ENCODE assay signal across 9 cellular contexts in the genomic region with DNA sequence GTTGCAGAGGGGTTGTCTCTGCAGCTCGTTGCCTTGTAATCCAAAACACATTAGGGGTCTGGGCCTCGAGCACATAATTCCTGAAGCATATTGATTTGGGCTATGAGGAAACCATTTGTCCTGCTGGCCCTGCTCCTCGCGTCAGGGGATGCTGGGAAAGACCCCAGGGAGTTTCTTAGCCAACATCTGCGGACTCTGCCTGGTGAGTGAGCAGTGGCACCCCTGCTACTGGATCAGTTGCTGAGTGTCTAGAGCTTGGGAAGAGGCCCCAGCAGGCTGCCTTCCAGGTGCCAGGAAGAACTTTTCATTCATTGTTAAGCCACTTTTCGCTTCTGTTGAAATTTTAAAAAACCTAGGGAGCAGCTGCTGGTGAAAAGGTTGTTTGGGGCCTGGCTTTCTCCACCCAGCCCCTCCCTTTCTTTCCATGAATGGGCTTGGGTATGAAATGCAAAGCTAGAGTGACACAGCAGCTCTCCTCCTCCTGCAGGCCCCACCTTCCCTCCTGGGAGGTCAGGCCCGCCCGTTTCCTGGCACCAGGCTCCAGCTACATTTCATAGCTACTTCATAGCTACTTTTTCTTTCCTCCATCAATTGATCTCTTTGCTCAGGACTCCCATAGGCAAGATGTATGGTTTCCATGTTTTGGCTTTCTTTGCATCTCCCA. TPM values are rescaled to one million over a fixed set of nuclear protein-coding genes. Genes with fewer than 3 reads are reported as not detected.
DNase-seq lines count a peak whose midpoint lies in the region; ATAC-seq and TF ChIP-seq lines count a peak whose summit lies in the region.
"Had no signal": no experiment of that assay in that cellular context is flagged by ENCODE, and none has a peak within 500 bp of the region (broad histone marks: within the 10 kb centered on the region; RNA-seq: fewer than 3 reads in every experiment).

No MANE protein-coding gene starts in this region.

- no peaks in the 10 kb centered on the region for H3K9me3 Mint-ChIP-seq in activated T-cell treated with anti-CD3 and anti-CD28 coated beads, Interleukin-2, amount 50 U/mL, for 24 hours

- ATAC-seq in RWPE2 (ENCODE audit: low read depth), result peak; percentile 50
- ATAC-seq in GM19397 (IDR thresholded peaks at IDR 0.05; ENCODE audit: unreplicated experiment), result no peak

- TF ChIP-seq CTCF in RWPE2 (IDR thresholded peaks at IDR 0.05; ENCODE audit: poor library complexity, severe bottlenecking) (no peak), fibroblast of lung (conservative IDR thresholded peaks at IDR 0.05 in 1 of 2, IDR thresholded peaks at IDR 0.05 in 1 of 2; ENCODE audit: low read depth in 1 of 2, low read length in 2 of 2) (no peak), stomach (IDR thresholded peaks at IDR 0.05) (no peak)

- H3K9ac ChIP-seq in fibroblast of lung (ENCODE audit: insufficient read depth, low read length), result no peak overlapping the region

- no peaks in the 10 kb centered on the region for H3K27me3 Mint-ChIP-seq in activated T-cell treated with anti-CD3 and anti-CD28 coated beads, Interleukin-2, amount 50 U/mL, for 24 hours

- no peak overlapping the region for H3K4me2 ChIP-seq in fibroblast of lung (ENCODE audit: extremely low read depth, insufficient read depth, low read length)

- no peak for DNase-seq in activated T-cell treated with anti-CD3 and anti-CD28 coated beads, Interleukin-2, amount 50 U/mL, for 24 hours
- no peak for DNase-seq in activated T-cell treated with anti-CD3 and anti-CD28 coated beads, Interleukin-2, amount 50 U/mL, for 48 hours
- DNase-seq in RWPE2 (ENCODE audit: low spot score) (no peak), fibroblast of lung (ENCODE audit: low read depth in 2 of 2) (peak; percentile 45 to 55), stomach (peak; percentile 56), posterior vena cava (ENCODE audit: low spot score) (no peak), NCI-H82 treated with DMSO at 0.1 percent for 48 hours (lab: John Stamatoyannopoulos, UW; ENCODE audit: unreplicated experiment) (no peak)
- DNase-seq: stimulated activated CD4-positive, alpha-beta T cell treated with anti-CD3 and anti-CD28 coated beads, Interleukin-1b, Interleukin-23, amount 100 ng/mL, for 48 hours had no signal

- H3K79me2 ChIP-seq in fibroblast of lung (ENCODE audit: control insufficient read depth, insufficient read depth, low read length), result no peaks in the 10 kb centered on the region

- peaks cover 14% of the 10 kb centered on the region for H3K4me1 Mint-ChIP-seq in activated T-cell treated with anti-CD3 and anti-CD28 coated beads, Interleukin-2, amount 50 U/mL, for 24 hours (ENCODE audit: low read depth)

- H3K27ac ChIP-seq in RWPE2 (ENCODE audit: poor library complexity, severe bottlenecking), result no peak overlapping the region
- no peak overlapping the region for H3K27ac ChIP-seq in fibroblast of lung (ENCODE audit: insufficient read depth, low read length)
- peak overlapping the region in 3 of 5 donors; percentile 27 to 62 (median 39) for H3K27ac ChIP-seq in stomach

- WGBS in stomach, 5 donors, result 61 to 71% (median 68%) methylated on average over 8 of the region's 8 CpGs

- no peaks in the 10 kb centered on the region for H4K20me1 ChIP-seq in fibroblast of lung (ENCODE audit: control insufficient read depth, extremely low read depth, insufficient read depth, low read length)

- H3K9me3 ChIP-seq in RWPE2 (ENCODE audit: severe bottlenecking), result no peaks in the 10 kb centered on the region
- H3K9me3 ChIP-seq in fibroblast of lung (ENCODE audit: control insufficient read depth, insufficient read depth, low read depth, low read length), result no peaks in the 10 kb centered on the region
- H3K9me3 ChIP-seq in stomach, result no peaks in the 10 kb centered on the region

- H2AFZ ChIP-seq in fibroblast of lung (ENCODE audit: low read length), result no peak overlapping the region

- H3K4me1 ChIP-seq in RWPE2 (ENCODE audit: insufficient read depth, poor library complexity, severe bottlenecking) (peaks cover 16% of the 10 kb centered on the region), fibroblast of lung (ENCODE audit: control insufficient read depth, extremely low read depth, insufficient read depth, low read length) (peaks cover 2% of the 10 kb centered on the region), stomach (peaks cover 9 to 38% (median 20%) of the 10 kb centered on the region in 4 donors)

- no peak overlapping the region for H3K4me3 Mint-ChIP-seq in activated T-cell treated with anti-CD3 and anti-CD28 coated beads, Interleukin-2, amount 50 U/mL, for 24 hours

- H3K36me3 ChIP-seq in RWPE2 (ENCODE audit: low read depth), result peaks cover 97% of the 10 kb centered on the region
- peaks cover 14% of the 10 kb centered on the region for H3K36me3 ChIP-seq in fibroblast of lung (ENCODE audit: control insufficient read depth, insufficient read depth, low read length)
- H3K36me3 ChIP-seq in stomach, result peaks cover 61 to 100% (median 97%) of the 10 kb centered on the region in 4 donors

- intact Hi-C loops in stomach (cut with DNase I; ENCODE audit: low total_unique reads) (loop anchor here (5.0 to 10.0 kb wide), 2 partner anchors 65 to 153 kb away; no protein-coding TSS in a partner anchor), posterior vena cava (cut with DNase I) (loop anchor here (2.0 to 10.0 kb wide), 2 partner anchors 55 to 153 kb away; no protein-coding TSS in a partner anchor)

- H3K27me3 ChIP-seq in RWPE2 (ENCODE audit: insufficient read depth, poor library complexity, severe bottlenecking), result no peaks in the 10 kb centered on the region
- no peaks in the 10 kb centered on the region for H3K27me3 ChIP-seq in fibroblast of lung (ENCODE audit: control insufficient read depth, insufficient read depth, low read length)
- H3K27me3 ChIP-seq in stomach, result no peaks in the 10 kb centered on the region

- no peak for TF ChIP-seq POLR2A in stomach (IDR thresholded peaks at IDR 0.05)

- peak overlapping the region; percentile 86 for H3K27ac Mint-ChIP-seq in activated T-cell treated with anti-CD3 and anti-CD28 coated beads, Interleukin-2, amount 50 U/mL, for 24 hours

- H3K4me3 ChIP-seq in RWPE2 (ENCODE audit: severe bottlenecking) (no peak overlapping the region), fibroblast of lung (replicated peaks in 1 of 4; ENCODE audit: control extremely low read depth in 1 of 4, insufficient read depth in 1 of 4, low read depth in 3 of 4, low read length in 4 of 4) (no peak overlapping the region), stomach (no peak overlapping the region)

- TF ChIP-seq EP300 in stomach (IDR thresholded peaks at IDR 0.05), result no peak

- H3K36me3 Mint-ChIP-seq in activated T-cell treated with anti-CD3 and anti-CD28 coated beads, Interleukin-2, amount 50 U/mL, for 24 hours (ENCODE audit: low read depth), result peaks cover 95% of the 10 kb centered on the region

RNA-seq across cellular contexts. Expression of a gene that starts 26.8 kb away (rescaled TPM):
- 0.17 and 0.26 TPM in 2 replicates for total RNA-seq in fibroblast of lung
- 0.10 and 0.15 TPM in 2 replicates for polyA plus RNA-seq in fibroblast of lung
- polyA plus RNA-seq in fibroblast of lung (2012), result 0.20 and 0.26 TPM in 2 replicates
- not detected in 2 replicates for polyA minus RNA-seq in fibroblast of lung (ENCODE audit: low replicate concordance)
- 100 to 1,000 TPM in 1 of 5 donors, 10 to 100 TPM in 3, 1 to 10 TPM in 1; 5.7 to 133 (median 14.3) TPM for total RNA-seq in stomach
- polyA plus RNA-seq in stomach, result 10 to 100 TPM in 1 of 3 donors, under 1 TPM in 1, not detected in 1; 0.56 to 67.8 TPM
- total RNA-seq in posterior vena cava, result 1 to 10 TPM in 1 of 2 donors, under 1 TPM in 1; 0.71 to 3.0 TPM

Comparison
In these comparisons a context has a peak if more than half of its experiments do, and no peak if none do; other contexts are left out.
1. DNase-seq: peak in fibroblast of lung (2 of 2) and stomach (single experiment); none in activated T-cell treated with anti-CD3 and anti-CD28 coated beads, Interleukin-2, amount 50 U/mL, for 24 hours (single experiment), activated T-cell treated with anti-CD3 and anti-CD28 coated beads, Interleukin-2, amount 50 U/mL, for 48 hours (0 of 2), RWPE2 (single experiment), posterior vena cava (single experiment) and NCI-H82 treated with DMSO at 0.1 percent for 48 hours (single experiment).
2. H3K27ac ChIP-seq: peak in stomach (3 of 5); none in RWPE2 (single experiment) and fibroblast of lung (single experiment).